21 cellular contexts compared by ENCODE assay signal in genomic region chr11:62496676-62497075, GRCh38. TPM values are rescaled to one million over a fixed set of nuclear protein-coding genes. Genes with fewer than 3 reads are reported as not detected.
DNase-seq lines count a peak whose midpoint lies in the region; ATAC-seq, FAIRE-seq and TF ChIP-seq lines count a peak whose summit lies in the region.
"Had no signal": no experiment of that assay in that cellular context is flagged by ENCODE, and none has a peak within 500 bp of the region (broad histone marks: within the 10 kb centered on the region; RNA-seq: fewer than 3 reads in every experiment).

No MANE protein-coding gene starts in this region.

- intact Hi-C loops in mammary epithelial cell (cut with micrococcal nuclease), result loop anchor here (1.0 kb wide), 2 partner anchors 46 to 64 kb away; no protein-coding TSS in a partner anchor
- intact Hi-C loops in MCF 10A (cut with micrococcal nuclease), result loop anchor here (1.0 kb wide), 2 partner anchors 43 to 64 kb away; no protein-coding TSS in a partner anchor

- H3K27me3 ChIP-seq in mammary epithelial cell (ENCODE audit: insufficient read depth, low read length) (no peaks in the 10 kb centered on the region), astrocyte (ENCODE audit: insufficient read depth, low read length) (no peaks in the 10 kb centered on the region), keratinocyte (ENCODE audit: control insufficient read depth, extremely low read depth, insufficient read depth, low read length) (no peaks in the 10 kb centered on the region)
- H3K27me3 ChIP-seq: ovary had no signal

- H3K9ac ChIP-seq in mammary epithelial cell (ENCODE audit: insufficient read depth, low read length) (no peak overlapping the region), astrocyte (ENCODE audit: low read length) (no peak overlapping the region), keratinocyte (ENCODE audit: control insufficient read depth, extremely low read depth, insufficient read depth, low read length) (no peak overlapping the region)

- H3K4me1 ChIP-seq in mammary epithelial cell (ENCODE audit: insufficient read depth, low read length) (peaks cover 35% of the 10 kb centered on the region), astrocyte (ENCODE audit: insufficient read depth, low read length) (peaks cover 9% of the 10 kb centered on the region), keratinocyte (ENCODE audit: control insufficient read depth, extremely low read depth, insufficient read depth, low read length) (peaks cover 32% of the 10 kb centered on the region)

- no peak overlapping the region for H2AFZ ChIP-seq in mammary epithelial cell (ENCODE audit: low read depth, low read length)
- no peak overlapping the region for H2AFZ ChIP-seq in astrocyte (ENCODE audit: low read depth, low read length)
- no peak overlapping the region for H2AFZ ChIP-seq in keratinocyte (ENCODE audit: control insufficient read depth, low read length)

- H3K4me1 Mint-ChIP-seq in MCF 10A (ENCODE audit: insufficient read depth, unreplicated experiment), result peaks cover 28% of the 10 kb centered on the region
- H3K4me1 Mint-ChIP-seq in astrocyte (ENCODE audit: low read depth, unreplicated experiment), result no peaks in the 10 kb centered on the region
- H3K4me1 Mint-ChIP-seq in progenitor cell of endocrine pancreas (ENCODE audit: low read depth), result peaks cover 17% of the 10 kb centered on the region
- peaks cover 4% of the 10 kb centered on the region for H3K4me1 Mint-ChIP-seq in activated naive CD4-positive, alpha-beta T cell treated with anti-CD3 and anti-CD28 coated beads, Interleukin-2, amount 10 ng/mL, durations not matched to agents 7 days and 5 days
- H3K4me1 Mint-ChIP-seq: stimulated activated effector memory CD8-positive, alpha-beta T cell treated with anti-CD3 and anti-CD28 coated beads, Interleukin-12 subunit alpha, Interleukin-12 subunit beta, amount 100 ng/mL, for 72 hours had no signal

- H3K79me2 ChIP-seq in mammary epithelial cell (ENCODE audit: insufficient read depth, low read length), result peaks cover 4% of the 10 kb centered on the region
- H3K79me2 ChIP-seq in astrocyte (ENCODE audit: insufficient read depth, low read length), result no peaks in the 10 kb centered on the region
- no peaks in the 10 kb centered on the region for H3K79me2 ChIP-seq in keratinocyte (ENCODE audit: control insufficient read depth, insufficient read depth, low read length)

- H3K27ac Mint-ChIP-seq in MCF 10A (ENCODE audit: low read depth, unreplicated experiment) (no peak overlapping the region), astrocyte (ENCODE audit: unreplicated experiment) (no peak overlapping the region), progenitor cell of endocrine pancreas (no peak overlapping the region)
- no peak overlapping the region for H3K27ac Mint-ChIP-seq in activated naive CD4-positive, alpha-beta T cell treated with anti-CD3 and anti-CD28 coated beads, Interleukin-2, amount 10 ng/mL, durations not matched to agents 7 days and 5 days
- H3K27ac Mint-ChIP-seq: activated naive CD4-positive, alpha-beta T cell treated with anti-CD3 and anti-CD28 coated beads for 36 hours; mesothelial cell of epicardium; naive thymus-derived CD4-positive, alpha-beta T cell had no signal

- BruUV-seq in mammary epithelial cell (replicated peaks; lab: Mats Ljungman, UMichigan) (no TSS peak), MCF 10A (replicated peaks; lab: Mats Ljungman, UMichigan) (no TSS peak)

- no peaks in the 10 kb centered on the region for H4K20me1 ChIP-seq in mammary epithelial cell (ENCODE audit: insufficient read depth, low read length)
- no peaks in the 10 kb centered on the region for H4K20me1 ChIP-seq in astrocyte (ENCODE audit: insufficient read depth, low read length)
- H4K20me1 ChIP-seq in keratinocyte (ENCODE audit: control insufficient read depth, extremely low read depth, insufficient read depth, low read length), result no peaks in the 10 kb centered on the region

- H3K9me1 ChIP-seq in keratinocyte (ENCODE audit: control insufficient read depth, extremely low read depth, insufficient read depth, low read length), result peaks cover 2% of the 10 kb centered on the region

- no peak overlapping the region for H3K4me2 ChIP-seq in mammary epithelial cell (ENCODE audit: insufficient read depth, low read depth, low read length)
- H3K4me2 ChIP-seq in astrocyte (ENCODE audit: low read length), result no peak overlapping the region
- no peak overlapping the region for H3K4me2 ChIP-seq in keratinocyte (ENCODE audit: control insufficient read depth, extremely low read depth, insufficient read depth, low read depth, low read length)

- no peak overlapping the region for H3K4me3 ChIP-seq in mammary epithelial cell (replicated peaks in 1 of 3; ENCODE audit: insufficient read depth in 1 of 3, low read depth in 2 of 3, low read length in 3 of 3)
- H3K4me3 ChIP-seq in astrocyte (ENCODE audit: insufficient read depth, low read depth, low read length), result no peak overlapping the region
- H3K4me3 ChIP-seq in keratinocyte (ENCODE audit: control insufficient read depth in 2 of 3, extremely low read depth in 1 of 3, insufficient read depth in 2 of 3, low read depth in 1 of 3, low read length in 3 of 3), result no peak overlapping the region
- H3K4me3 ChIP-seq: ovary had no signal

- H3K9me3 ChIP-seq in mammary epithelial cell (replicated peaks; ENCODE audit: insufficient read depth, low read length) (no peaks in the 10 kb centered on the region), astrocyte (ENCODE audit: insufficient read depth, low read depth, low read length) (no peaks in the 10 kb centered on the region), keratinocyte (ENCODE audit: control insufficient read depth, low read depth, low read length) (no peaks in the 10 kb centered on the region)
- H3K9me3 ChIP-seq: ovary had no signal

- H3K36me3 ChIP-seq in mammary epithelial cell (ENCODE audit: insufficient read depth, low read length) (no peaks in the 10 kb centered on the region), astrocyte (ENCODE audit: insufficient read depth, low read length) (no peaks in the 10 kb centered on the region), keratinocyte (ENCODE audit: control insufficient read depth in 2 of 2, extremely low read depth in 1 of 2, insufficient read depth in 2 of 2, low read length in 2 of 2) (no peaks in the 10 kb centered on the region)
- H3K36me3 ChIP-seq: ovary had no signal

- H3K27ac ChIP-seq in mammary epithelial cell (ENCODE audit: insufficient read depth, low read depth, low read length) (peak overlapping the region; percentile 66), astrocyte (ENCODE audit: low read depth, low read length) (peak overlapping the region; percentile 36), keratinocyte (ENCODE audit: control insufficient read depth, insufficient read depth, low read length) (peak overlapping the region; percentile 72)
- H3K27ac ChIP-seq: 22Rv1, ovary had no signal

- H3K27me3 Mint-ChIP-seq in MCF 10A (ENCODE audit: insufficient read depth, unreplicated experiment) (no peaks in the 10 kb centered on the region), astrocyte (ENCODE audit: low read depth, unreplicated experiment) (peaks cover 5% of the 10 kb centered on the region), progenitor cell of endocrine pancreas (peaks cover 10% of the 10 kb centered on the region)
- peaks cover 51% of the 10 kb centered on the region for H3K27me3 Mint-ChIP-seq in activated naive CD4-positive, alpha-beta T cell treated with anti-CD3 and anti-CD28 coated beads, Interleukin-2, amount 10 ng/mL, durations not matched to agents 7 days and 5 days
- H3K27me3 Mint-ChIP-seq: CD4-positive, alpha-beta memory T cell had no signal

- in situ Hi-C loops in mammary epithelial cell (cut with MboI; ENCODE audit: low sequenced_read_pairs in 2 of 2), result no loop called here

- H3K4me3 Mint-ChIP-seq in MCF 10A (ENCODE audit: unreplicated experiment), result no peak overlapping the region
- H3K4me3 Mint-ChIP-seq in astrocyte (ENCODE audit: unreplicated experiment), result no peak overlapping the region
- no peak overlapping the region for H3K4me3 Mint-ChIP-seq in progenitor cell of endocrine pancreas (ENCODE audit: low read depth)
- H3K4me3 Mint-ChIP-seq in activated naive CD4-positive, alpha-beta T cell treated with anti-CD3 and anti-CD28 coated beads, Interleukin-2, amount 10 ng/mL, durations not matched to agents 7 days and 5 days, result no peak overlapping the region
- H3K4me3 Mint-ChIP-seq: activated naive CD4-positive, alpha-beta T cell treated with anti-CD3 and anti-CD28 coated beads for 36 hours; CD4-positive, alpha-beta memory T cell; mesothelial cell of epicardium; naive thymus-derived CD4-positive, alpha-beta T cell; stimulated activated effector memory CD8-positive, alpha-beta T cell treated with anti-CD3 and anti-CD28 coated beads, Interleukin-12 subunit alpha, Interleukin-12 subunit beta, amount 100 ng/mL, for 72 hours had no signal

- dilution Hi-C loops in mammary epithelial cell (cut with HindIII; ENCODE audit: low sequenced_read_pairs) (loop anchor here (5.0 to 10.0 kb wide), 3 partner anchors 46 to 104 kb away; no protein-coding TSS in a partner anchor), keratinocyte (cut with MboI; ENCODE audit: extremely low pct_ligation_motif_present, low sequenced_read_pairs) (no loop called here)

- FAIRE-seq in astrocyte (lab: Jason Lieb, UNC) (no peak), keratinocyte (lab: Jason Lieb, UNC) (no peak)
- FAIRE-seq: GM12892, islet of Langerhans had no signal

- CTCF ChIA-PET in mammary epithelial cell (lab: Charles Lee; ENCODE audit: low non-redundant PET) (interaction anchor here (0.8 kb wide), 1 partner anchor 15 kb away, joined by 7 read pairs; no protein-coding TSS in a partner anchor), MCF 10A (lab: Yijun Ruan, JAX) (interaction anchor here (0.6 to 2.8 kb wide), 9 partner anchors 10 to 73 kb away, joined by 3 to 10 read pairs (median 4); no protein-coding TSS in a partner anchor)
- CTCF ChIA-PET in activated naive CD4-positive, alpha-beta T cell treated with anti-CD3 and anti-CD28 coated beads, Interleukin-2, amount 10 ng/mL, durations not matched to agents 7 days and 5 days (lab: Charles Lee), result interaction anchor here (1.6 to 2.2 kb wide), 2 partner anchors 43 to 63 kb away, joined by 4 to 8 read pairs; no protein-coding TSS in a partner anchor

- TF ChIP-seq CTCF in mammary epithelial cell (conservative IDR thresholded peaks at IDR 0.05 in 1 of 2, IDR thresholded peaks at IDR 0.05 in 1 of 2; ENCODE audit: extremely low read depth in 1 of 2, insufficient read depth in 1 of 2, low read depth in 1 of 2, low read length in 2 of 2), result no peak
- no peak for TF ChIP-seq CTCF in MCF 10A (IDR thresholded peaks at IDR 0.05; ENCODE audit: unreplicated experiment)
- no peak for TF ChIP-seq CTCF in astrocyte (IDR thresholded peaks at IDR 0.05; ENCODE audit: insufficient read depth, low read depth, low read length)
- TF ChIP-seq CTCF in keratinocyte (optimal IDR thresholded peaks at IDR 0.05 in 1 of 3, IDR thresholded peaks at IDR 0.05 in 1 of 3, conservative IDR thresholded peaks at IDR 0.05 in 1 of 3; ENCODE audit: extremely low read depth in 1 of 3, insufficient read depth in 2 of 3, low read length in 3 of 3), result no peak
- no peak for TF ChIP-seq CTCF in progenitor cell of endocrine pancreas (IDR thresholded peaks at IDR 0.05; ENCODE audit: unreplicated experiment)

- H3K9me3 Mint-ChIP-seq in MCF 10A (ENCODE audit: unreplicated experiment), result no peaks in the 10 kb centered on the region
- H3K9me3 Mint-ChIP-seq in astrocyte (ENCODE audit: unreplicated experiment), result no peaks in the 10 kb centered on the region
- no peaks in the 10 kb centered on the region for H3K9me3 Mint-ChIP-seq in progenitor cell of endocrine pancreas (ENCODE audit: low read depth)
- no peaks in the 10 kb centered on the region for H3K9me3 Mint-ChIP-seq in activated naive CD4-positive, alpha-beta T cell treated with anti-CD3 and anti-CD28 coated beads, Interleukin-2, amount 10 ng/mL, durations not matched to agents 7 days and 5 days
- H3K9me3 Mint-ChIP-seq: activated naive CD4-positive, alpha-beta T cell treated with anti-CD3 and anti-CD28 coated beads for 36 hours; CD4-positive, alpha-beta memory T cell; mesothelial cell of epicardium; naive thymus-derived CD4-positive, alpha-beta T cell; stimulated activated effector memory CD8-positive, alpha-beta T cell treated with anti-CD3 and anti-CD28 coated beads, Interleukin-12 subunit alpha, Interleukin-12 subunit beta, amount 100 ng/mL, for 72 hours had no signal

- POLR2A ChIA-PET in MCF 10A (lab: Yijun Ruan, JAX), result interaction anchor here (0.7 to 4.0 kb wide), 11 partner anchors 10 to 95 kb away, joined by 3 to 20 read pairs (median 4); no protein-coding TSS in a partner anchor

- H3K36me3 Mint-ChIP-seq in MCF 10A (ENCODE audit: insufficient read depth, unreplicated experiment), result peaks cover 5% of the 10 kb centered on the region
- H3K36me3 Mint-ChIP-seq in astrocyte (ENCODE audit: low read depth, unreplicated experiment), result no peaks in the 10 kb centered on the region
- no peaks in the 10 kb centered on the region for H3K36me3 Mint-ChIP-seq in progenitor cell of endocrine pancreas (ENCODE audit: insufficient read depth)
- no peaks in the 10 kb centered on the region for H3K36me3 Mint-ChIP-seq in activated naive CD4-positive, alpha-beta T cell treated with anti-CD3 and anti-CD28 coated beads, Interleukin-2, amount 10 ng/mL, durations not matched to agents 7 days and 5 days
- H3K36me3 Mint-ChIP-seq: CD4-positive, alpha-beta memory T cell; mesothelial cell of epicardium; naive thymus-derived CD4-positive, alpha-beta T cell; stimulated activated effector memory CD8-positive, alpha-beta T cell treated with anti-CD3 and anti-CD28 coated beads, Interleukin-12 subunit alpha, Interleukin-12 subunit beta, amount 100 ng/mL, for 72 hours had no signal

- DNase-seq in mammary epithelial cell (no peak), MCF 10A (ENCODE audit: unreplicated experiment) (no peak), astrocyte (ENCODE audit: low read depth) (no peak), keratinocyte (ENCODE audit: low read depth, low spot score) (no peak), progenitor cell of endocrine pancreas (ENCODE audit: low spot score, unreplicated experiment) (no peak), NCI-H2196 (lab: John Stamatoyannopoulos, UW; ENCODE audit: unreplicated experiment) (no peak)
- DNase-seq in activated naive CD4-positive, alpha-beta T cell treated with anti-CD3 and anti-CD28 coated beads, Interleukin-2, amount 10 ng/mL, durations not matched to agents 7 days and 5 days, result no peak
- DNase-seq: activated CD4-positive, CD25-positive, alpha-beta regulatory T cell; DMS 273 treated with DMSO at 0.1 percent for 48 hours; effector memory CD4-positive, alpha-beta T cell; GOT3; ovary had no signal

- ATAC-seq in HG03342 (IDR thresholded peaks at IDR 0.05; ENCODE audit: unreplicated experiment), result no peak

- 100% methylated on average over 2 of the region's 6 CpGs for WGBS in mammary epithelial cell (ENCODE audit: low coverage, missing lambda C conversion rate)

RNA-seq across cellular contexts. Expression of gene AHNAK, which starts 49.9 kb away (rescaled TPM):
- total RNA-seq in mammary epithelial cell, result 100 to 1,000 TPM; 494 to 702 TPM
- 130 TPM for polyA plus RNA-seq in mammary epithelial cell
- 1,418 TPM for polyA minus RNA-seq in mammary epithelial cell
- 416 and 429 TPM in 2 replicates for total RNA-seq in MCF 10A (2022)
- 305 and 378 TPM in 2 replicates for total RNA-seq in astrocyte
- polyA plus RNA-seq in keratinocyte, result 195 to 220 TPM (median 207 TPM) in 3 replicates
- polyA plus RNA-seq in keratinocyte (2011; ENCODE audit: low read depth), result 177 TPM
- polyA plus RNA-seq in keratinocyte (2011; cell fraction: cytosol; rRNA removed), result 69.0 and 81.5 TPM in 2 replicates
- 933 and 1,273 TPM in 2 replicates for polyA plus RNA-seq in keratinocyte (2011; cell fraction: nucleus; rRNA removed)
- polyA plus RNA-seq in keratinocyte (2012; ENCODE audit: low replicate concordance), result 296 and 367 TPM in 2 replicates
- polyA minus RNA-seq in keratinocyte, result 503 to 1,127 TPM (median 686 TPM) in 3 replicates
- polyA minus RNA-seq in keratinocyte (2011; cell fraction: cytosol; rRNA and poly(A)+ RNA removed), result 209 TPM
- polyA minus RNA-seq in keratinocyte (2011; cell fraction: nucleus; rRNA and poly(A)+ RNA removed), result 2,164 and 3,990 TPM in 2 replicates
- 27.2 and 39.8 TPM in 2 replicates for total RNA-seq in progenitor cell of endocrine pancreas
